ENCODE assay signal across 18 cellular contexts in genomic region chr21:19684328-19684727, GRCh38.
"Had no signal": no experiment of that assay in that cellular context is flagged by ENCODE, and none has a peak within 500 bp of the region (broad histone marks: within the 10 kb centered on the region; RNA-seq: fewer than 3 reads in every experiment).

No MANE protein-coding gene starts in this region.

- H2AFZ ChIP-seq: hepatocyte had no signal

- H3K4me3 Mint-ChIP-seq: activated T-helper 1 cell treated with anti-CD3 and anti-CD28 coated beads, Interleukin-12 subunit alpha, Interleukin-12 subunit beta, Interleukin-2, Interleukin-4 antibody, amounts not matched to agents 30 ng/mL and 10 ng/mL and 1 ng/mL, durations not matched to agents 14 hours and 24 hours and 36 hours; nephron had no signal

- H3K4me1 Mint-ChIP-seq: nephron had no signal

- DNase-seq: activated CD4-positive, alpha-beta T cell treated with anti-CD3 and anti-CD28 coated beads, Interleukin-2, amount 50 U/mL, for 4 hours; activated gamma-delta T cell treated with Interleukin-2 at 50 U/mL for 16 hours; adrenal gland; effector memory CD4-positive, alpha-beta T cell; midbrain; stimulated activated CD4-positive, alpha-beta T cell treated with anti-CD3 and anti-CD28 coated beads, Interleukin-12 subunit alpha, Interleukin-12 subunit beta, amount 100 ng/mL, for 4 hours; stimulated activated CD4-positive, alpha-beta T cell treated with anti-CD3 and anti-CD28 coated beads, Interleukin-1b, Interleukin-23, amount 100 ng/mL, for 48 hours; stimulated activated CD8-positive, alpha-beta memory T cell treated with anti-CD3 and anti-CD28 coated beads, Interleukin-4, amount 100 ng/mL, for 48 hours; stimulated activated naive CD4-positive, alpha-beta T cell treated with Interleukin-2 at 50 U/mL for 16 hours; thyroid gland; WERI-Rb-1 had no signal

- H3K27ac ChIP-seq: adrenal gland, hepatocyte, right atrium auricular region, thyroid gland, WERI-Rb-1 had no signal

- H3K27me3 ChIP-seq: adrenal gland, hepatocyte, right atrium auricular region, thyroid gland had no signal

- H3K4me2 ChIP-seq: hepatocyte had no signal

- H3K27ac Mint-ChIP-seq: activated naive CD4-positive, alpha-beta T cell treated with anti-CD3 and anti-CD28 coated beads, Interleukin-2, amount 50 U/mL, for 72 hours; activated T-helper 1 cell treated with anti-CD3 and anti-CD28 coated beads, Interleukin-12 subunit alpha, Interleukin-12 subunit beta, Interleukin-2, Interleukin-4 antibody, amounts not matched to agents 30 ng/mL and 10 ng/mL and 1 ng/mL, durations not matched to agents 14 hours and 24 hours and 36 hours; nephron; progenitor cell of endocrine pancreas had no signal

- H3K4me3 ChIP-seq: adrenal gland, hepatocyte, lung, right atrium auricular region, thyroid gland had no signal

- H3K9me3 ChIP-seq: adrenal gland, right atrium auricular region, thyroid gland had no signal

- H3K4me1 ChIP-seq: adrenal gland, right atrium auricular region, thyroid gland had no signal

- H3K36me3 ChIP-seq: adrenal gland, right atrium auricular region, thyroid gland, WERI-Rb-1 had no signal

- ATAC-seq: activated naive CD4-positive, alpha-beta T cell treated with anti-CD3 and anti-CD28 coated beads, Interleukin-2, amount 50 U/mL, for 72 hours had no signal

- H3K27me3 Mint-ChIP-seq: progenitor cell of endocrine pancreas had no signal
